Comparison of ENCODE assay signal across 1 cellular context in the genomic region with DNA sequence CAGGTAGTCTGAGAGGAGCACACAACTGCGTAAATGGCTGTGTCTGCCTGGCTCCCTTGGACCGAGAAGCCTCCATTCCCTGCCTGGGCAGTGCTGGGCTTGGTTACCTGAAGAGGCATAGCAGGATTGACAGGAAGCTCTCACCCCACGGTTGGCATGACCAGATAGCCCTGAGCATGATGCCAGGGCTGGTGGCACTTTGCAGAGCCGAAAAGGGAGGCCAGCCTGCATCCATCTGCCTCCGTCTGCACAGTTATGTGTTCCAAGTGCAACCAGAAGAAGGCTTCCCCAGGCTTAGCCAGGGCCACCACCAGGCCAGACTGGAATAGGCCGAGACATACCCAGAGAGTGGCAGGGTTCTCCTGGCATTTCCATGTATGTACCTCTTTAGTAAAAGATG.
TF ChIP-seq lines count a peak whose summit lies in the region.

No MANE protein-coding gene starts in this region.

TF ChIP-seq in HepG2, 621 proteins besides CTCF, POLR2A, EP300 and RAD21:
- TF ChIP-seq TEAD2 (CRISPR knock-in tag; IDR thresholded peaks at IDR 0.05) (no peak), ATF7 (IDR thresholded peaks at IDR 0.05) (no peak), ATF7 (CRISPR knock-in tag; IDR thresholded peaks at IDR 0.05) (no peak), ZNF354B (CRISPR knock-in tag; IDR thresholded peaks at IDR 0.05) (no peak), CCAR2 (optimal IDR thresholded peaks at IDR 0.05; ENCODE audit: low read depth, low read length) (no peak), ARHGAP35 (CRISPR knock-in tag; IDR thresholded peaks at IDR 0.05; ENCODE audit: borderline replicate concordance) (no peak), ZNF737 (CRISPR knock-in tag; IDR thresholded peaks at IDR 0.05; ENCODE audit: borderline replicate concordance) (no peak)
- TF ChIP-seq, protein P1, sequence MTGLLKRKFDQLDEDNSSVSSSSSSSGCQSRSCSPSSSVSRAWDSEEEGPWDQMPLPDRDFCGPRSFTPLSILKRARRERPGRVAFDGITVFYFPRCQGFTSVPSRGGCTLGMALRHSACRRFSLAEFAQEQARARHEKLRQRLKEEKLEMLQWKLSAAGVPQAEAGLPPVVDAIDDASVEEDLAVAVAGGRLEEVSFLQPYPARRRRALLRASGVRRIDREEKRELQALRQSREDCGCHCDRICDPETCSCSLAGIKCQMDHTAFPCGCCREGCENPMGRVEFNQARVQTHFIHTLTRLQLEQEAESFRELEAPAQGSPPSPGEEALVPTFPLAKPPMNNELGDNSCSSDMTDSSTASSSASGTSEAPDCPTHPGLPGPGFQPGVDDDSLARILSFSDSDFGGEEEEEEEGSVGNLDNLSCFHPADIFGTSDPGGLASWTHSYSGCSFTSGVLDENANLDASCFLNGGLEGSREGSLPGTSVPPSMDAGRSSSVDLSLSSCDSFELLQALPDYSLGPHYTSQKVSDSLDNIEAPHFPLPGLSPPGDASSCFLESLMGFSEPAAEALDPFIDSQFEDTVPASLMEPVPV (CRISPR knock-in tag; IDR thresholded peaks at IDR 0.05): no peak
